7 cellular contexts compared by ENCODE assay signal in the genomic region with DNA sequence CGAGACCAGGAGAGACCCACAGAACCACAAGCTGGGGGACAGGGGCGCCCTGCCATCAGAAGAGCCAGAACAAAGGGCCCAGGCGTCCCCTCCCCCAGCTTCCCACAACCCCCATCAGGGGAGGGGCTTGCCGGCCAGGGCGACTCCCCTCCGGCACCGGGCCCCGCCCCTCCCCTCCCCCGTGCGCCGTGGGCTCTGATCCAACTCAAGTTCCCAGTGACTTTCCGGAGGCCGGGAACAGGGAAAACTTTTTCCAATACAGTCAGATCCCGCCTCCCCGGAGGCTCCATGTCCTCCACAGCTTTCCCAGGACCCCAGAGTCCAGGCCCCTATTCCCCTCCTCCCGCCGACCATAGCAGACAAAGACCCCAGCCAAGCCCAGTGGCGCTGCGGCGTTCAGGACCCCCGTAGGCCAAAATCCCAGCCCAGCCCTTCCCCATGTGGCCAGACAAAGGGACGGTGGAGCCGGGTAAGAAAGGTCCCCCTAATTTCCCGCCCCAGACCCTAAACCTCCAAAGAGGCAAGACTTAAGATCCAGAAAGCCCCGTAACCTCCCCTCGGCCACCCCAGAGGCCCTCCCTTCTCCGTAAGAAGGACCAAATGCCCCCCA. TPM values are rescaled to one million over a fixed set of nuclear protein-coding genes. Genes with fewer than 3 reads are reported as not detected.
A peak's percentile ranks its signal among the peaks of the same experiment; 100 is the strongest.
DNase-seq lines count a peak whose midpoint lies in the region; ATAC-seq and TF ChIP-seq lines count a peak whose summit lies in the region.

No MANE protein-coding gene starts in this region.

- H3K4me1 Mint-ChIP-seq in GM23338 (peaks cover 16% of the 10 kb centered on the region), natural killer cell (peaks cover 5 to 11% of the 10 kb centered on the region in 2 donors)

- peaks cover 15% of the 10 kb centered on the region; the same call in 1 of the 2 replicates for H3K36me3 ChIP-seq in GM23338 (ENCODE audit: insufficient read depth)

- H3K27me3 Mint-ChIP-seq in GM23338 (ENCODE audit: insufficient read depth, low read depth, poor library complexity) (peaks cover 21% of the 10 kb centered on the region), natural killer cell (ENCODE audit: low read depth in 2 of 2) (peaks cover 17 to 37% of the 10 kb centered on the region in 2 donors)

- peak overlapping the region; percentile 99 for H3K4me3 ChIP-seq in GM23338
- H3K4me3 ChIP-seq in fibroblast of the aortic adventitia (ENCODE audit: low read depth, low read length): peak overlapping the region; percentile 88

- ATAC-seq in GM23338: peak; percentile 30
- ATAC-seq in natural killer cell: no peak
- ATAC-seq in GM21723 (IDR thresholded peaks at IDR 0.05; ENCODE audit: unreplicated experiment): no peak

- CTCF ChIA-PET in RWPE1 (lab: Yijun Ruan, JAX): interaction anchor here (0.5 kb wide), 1 partner anchor 41 kb away, joined by 3 read pairs; no protein-coding TSS in a partner anchor

- intact Hi-C loops in natural killer cell (cut with micrococcal nuclease): no loop called here

- DNase-seq in GM23338 (ENCODE audit: low spot score) (peak; percentile 88), RWPE1 (ENCODE audit: low spot score) (peak; percentile 72), fibroblast of the aortic adventitia (ENCODE audit: low read depth) (peak; percentile 81), natural killer cell (no peak), GM10266 (ENCODE audit: extremely low spot score) (no peak), NCI-H1417 treated with DMSO at 0.1 percent for 48 hours (lab: John Stamatoyannopoulos, UW) (no peak)

- H3K36me3 Mint-ChIP-seq in GM23338 (ENCODE audit: low read depth) (peaks cover 37% of the 10 kb centered on the region), natural killer cell (no peaks in the 10 kb centered on the region)

- H3F3A ChIP-seq in GM23338 (replicated peaks; ENCODE audit: low read depth): peaks cover 6% of the 10 kb centered on the region; the same call in 1 of the 2 replicates

- H2AFZ ChIP-seq in GM23338: peak overlapping the region; percentile 47

- no peak overlapping the region; the same call in 2 of the 3 replicates for H3K4me3 Mint-ChIP-seq in GM23338
- peak overlapping the region; percentile 58 for H3K4me3 Mint-ChIP-seq in natural killer cell

- H3K9me2 ChIP-seq in GM23338 (ENCODE audit: insufficient read depth): no peaks in the 10 kb centered on the region

- H4K20me1 ChIP-seq in GM23338 (replicated peaks; ENCODE audit: insufficient read depth): no peaks in the 10 kb centered on the region; the same call in 1 of the 2 replicates

- no peaks in the 10 kb centered on the region for H3K27me3 ChIP-seq in GM23338 (ENCODE audit: insufficient read depth)

- peaks cover 5% of the 10 kb centered on the region; the same call in 1 of the 2 replicates for H3K4me1 ChIP-seq in GM23338 (ENCODE audit: insufficient read depth)

- H3K27ac ChIP-seq in GM23338 (ENCODE audit: low read depth) (peak overlapping the region; percentile 97), RWPE1 (peak overlapping the region; percentile 88)

- peaks cover 36% of the 10 kb centered on the region for H3K79me2 ChIP-seq in GM23338 (replicated peaks; ENCODE audit: insufficient read depth)

- H3K27ac Mint-ChIP-seq in GM23338: peak overlapping the region; percentile 98; the same call in 1 of the 2 replicates
- H3K27ac Mint-ChIP-seq in natural killer cell: no peak overlapping the region

- TF ChIP-seq CTCF in GM23338 (conservative IDR thresholded peaks at IDR 0.05; ENCODE audit: low read depth in 2 of 2): no peak
- no peak for TF ChIP-seq CTCF in RWPE1 (conservative IDR thresholded peaks at IDR 0.05; ENCODE audit: low read depth)
- TF ChIP-seq CTCF in fibroblast of the aortic adventitia (IDR thresholded peaks at IDR 0.05; ENCODE audit: insufficient read depth, low read length): no peak
- TF ChIP-seq CTCF in natural killer cell (IDR thresholded peaks at IDR 0.05): no peak
- no peak for TF ChIP-seq CTCF in GM10266 (IDR thresholded peaks at IDR 0.05; ENCODE audit: control insufficient read depth, insufficient read depth, low read depth, missing control alignments)

- POLR2A ChIA-PET in RWPE1 (lab: Yijun Ruan, JAX; ENCODE audit: low non-redundant PET): interaction anchor here (0.5 to 0.7 kb wide), 4 partner anchors 13 to 216 kb away, joined by 3 to 7 read pairs (median 3); a partner anchor contains a TSS

- peak overlapping the region; percentile 94 for H3K4me2 ChIP-seq in GM23338

- H3K9me3 Mint-ChIP-seq in GM23338 (peaks cover 5% of the 10 kb centered on the region; the same call in 1 of the 3 replicates), natural killer cell (no peaks in the 10 kb centered on the region)

TF ChIP-seq in GM23338, 12 proteins besides CTCF, POLR2A, EP300 and RAD21:
- TF ChIP-seq POLR2AphosphoS5 (IDR thresholded peaks at IDR 0.05; ENCODE audit: low read depth): peak; percentile 56
- TF ChIP-seq, protein P1, sequence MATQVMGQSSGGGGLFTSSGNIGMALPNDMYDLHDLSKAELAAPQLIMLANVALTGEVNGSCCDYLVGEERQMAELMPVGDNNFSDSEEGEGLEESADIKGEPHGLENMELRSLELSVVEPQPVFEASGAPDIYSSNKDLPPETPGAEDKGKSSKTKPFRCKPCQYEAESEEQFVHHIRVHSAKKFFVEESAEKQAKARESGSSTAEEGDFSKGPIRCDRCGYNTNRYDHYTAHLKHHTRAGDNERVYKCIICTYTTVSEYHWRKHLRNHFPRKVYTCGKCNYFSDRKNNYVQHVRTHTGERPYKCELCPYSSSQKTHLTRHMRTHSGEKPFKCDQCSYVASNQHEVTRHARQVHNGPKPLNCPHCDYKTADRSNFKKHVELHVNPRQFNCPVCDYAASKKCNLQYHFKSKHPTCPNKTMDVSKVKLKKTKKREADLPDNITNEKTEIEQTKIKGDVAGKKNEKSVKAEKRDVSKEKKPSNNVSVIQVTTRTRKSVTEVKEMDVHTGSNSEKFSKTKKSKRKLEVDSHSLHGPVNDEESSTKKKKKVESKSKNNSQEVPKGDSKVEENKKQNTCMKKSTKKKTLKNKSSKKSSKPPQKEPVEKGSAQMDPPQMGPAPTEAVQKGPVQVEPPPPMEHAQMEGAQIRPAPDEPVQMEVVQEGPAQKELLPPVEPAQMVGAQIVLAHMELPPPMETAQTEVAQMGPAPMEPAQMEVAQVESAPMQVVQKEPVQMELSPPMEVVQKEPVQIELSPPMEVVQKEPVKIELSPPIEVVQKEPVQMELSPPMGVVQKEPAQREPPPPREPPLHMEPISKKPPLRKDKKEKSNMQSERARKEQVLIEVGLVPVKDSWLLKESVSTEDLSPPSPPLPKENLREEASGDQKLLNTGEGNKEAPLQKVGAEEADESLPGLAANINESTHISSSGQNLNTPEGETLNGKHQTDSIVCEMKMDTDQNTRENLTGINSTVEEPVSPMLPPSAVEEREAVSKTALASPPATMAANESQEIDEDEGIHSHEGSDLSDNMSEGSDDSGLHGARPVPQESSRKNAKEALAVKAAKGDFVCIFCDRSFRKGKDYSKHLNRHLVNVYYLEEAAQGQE (IDR thresholded peaks at IDR 0.05; ENCODE audit: unreplicated experiment): no peak

RNA-seq across cellular contexts. Expression of a gene that starts 0.7 kb away (rescaled TPM):
- 74.4 and 82.5 TPM in 2 replicates for total RNA-seq in GM23338 (2014; rRNA removed; shearing (Covaris generic))
- 30.3 and 34.3 TPM in 2 replicates for polyA plus RNA-seq in GM23338 (2016; fragmentation: Nextera tagmentation; extraction: Ambion mirVana)
- 19.2 and 22.3 TPM in 2 replicates for total RNA-seq in fibroblast of the aortic adventitia (ENCODE audit: low replicate concordance)
- total RNA-seq in natural killer cell: not detected

RNA-seq across cellular contexts. Expression of a gene that starts 2.1 kb away (rescaled TPM):
- total RNA-seq in GM23338 (2014; rRNA removed; shearing (Covaris generic)): 0.76 TPM in 1 of 2 replicates, not detected in the other
- 2.9 and 3.6 TPM in 2 replicates for polyA plus RNA-seq in GM23338 (2016; fragmentation: Nextera tagmentation; extraction: Ambion mirVana)
- total RNA-seq in fibroblast of the aortic adventitia (ENCODE audit: low replicate concordance): 0.18 TPM in 1 of 2 replicates, not detected in the other
- total RNA-seq in natural killer cell: not detected

RNA-seq across cellular contexts. Expression of a gene that starts 26.3 kb away (rescaled TPM):
- not detected in 2 replicates for total RNA-seq in GM23338 (2014; rRNA removed; shearing (Covaris generic))
- polyA plus RNA-seq in GM23338 (2016; fragmentation: Nextera tagmentation; extraction: Ambion mirVana): 106 and 114 TPM in 2 replicates
- not detected in 2 replicates for total RNA-seq in fibroblast of the aortic adventitia (ENCODE audit: low replicate concordance)
- total RNA-seq in natural killer cell: 100 to 1,000 TPM; 322 to 392 (median 359) TPM

RNA-seq across cellular contexts. Expression of a gene that starts 26.5 kb away (rescaled TPM):
- total RNA-seq in GM23338 (2014; rRNA removed; shearing (Covaris generic)): not detected in 2 replicates
- polyA plus RNA-seq in GM23338 (2016; fragmentation: Nextera tagmentation; extraction: Ambion mirVana): 0.44 TPM in 1 of 2 replicates, not detected in the other
- total RNA-seq in fibroblast of the aortic adventitia (ENCODE audit: low replicate concordance) (not detected in 2 replicates), natural killer cell (under 1 TPM in 2 of 3 donors, not detected in 1; 0.73 to 0.80 TPM)

RNA-seq across cellular contexts. Expression of a gene that starts 36.6 kb away (rescaled TPM):
- 0.31 and 1.6 TPM in 2 replicates for total RNA-seq in GM23338 (2014; rRNA removed; shearing (Covaris generic))
- 1.4 and 1.8 TPM in 2 replicates for polyA plus RNA-seq in GM23338 (2016; fragmentation: Nextera tagmentation; extraction: Ambion mirVana)
- 0.09 TPM in 1 of 2 replicates, not detected in the other for total RNA-seq in fibroblast of the aortic adventitia (ENCODE audit: low replicate concordance)
- total RNA-seq in natural killer cell: 10 to 100 TPM in 2 of 3 donors, 1 to 10 TPM in 1; 7.2 to 11.5 (median 10.8) TPM

Comparison
In these comparisons a context has a peak if more than half of its experiments do, and no peak if none do; other contexts are left out.
1. DNase-seq: peak in GM23338 (single experiment), RWPE1 (single experiment) and fibroblast of the aortic adventitia (single experiment); none in natural killer cell (single experiment), GM10266 (single experiment) and NCI-H1417 treated with DMSO at 0.1 percent for 48 hours (single experiment).
2. RNA of a gene that starts 0.7 kb away (total RNA-seq): 74.4 to 82.5 TPM in GM23338 and 19.2 to 22.3 TPM in fibroblast of the aortic adventitia; not detected in natural killer cell; every median in the first group is over 10 times any median in the second.
3. RNA of a gene that starts 26.3 kb away (total RNA-seq): 322 to 392 TPM in natural killer cell; not detected in GM23338 and not detected in fibroblast of the aortic adventitia; every median in the first group is over 100 times any median in the second.